ENCODE assay signal across 11 cellular contexts in the genomic region with DNA sequence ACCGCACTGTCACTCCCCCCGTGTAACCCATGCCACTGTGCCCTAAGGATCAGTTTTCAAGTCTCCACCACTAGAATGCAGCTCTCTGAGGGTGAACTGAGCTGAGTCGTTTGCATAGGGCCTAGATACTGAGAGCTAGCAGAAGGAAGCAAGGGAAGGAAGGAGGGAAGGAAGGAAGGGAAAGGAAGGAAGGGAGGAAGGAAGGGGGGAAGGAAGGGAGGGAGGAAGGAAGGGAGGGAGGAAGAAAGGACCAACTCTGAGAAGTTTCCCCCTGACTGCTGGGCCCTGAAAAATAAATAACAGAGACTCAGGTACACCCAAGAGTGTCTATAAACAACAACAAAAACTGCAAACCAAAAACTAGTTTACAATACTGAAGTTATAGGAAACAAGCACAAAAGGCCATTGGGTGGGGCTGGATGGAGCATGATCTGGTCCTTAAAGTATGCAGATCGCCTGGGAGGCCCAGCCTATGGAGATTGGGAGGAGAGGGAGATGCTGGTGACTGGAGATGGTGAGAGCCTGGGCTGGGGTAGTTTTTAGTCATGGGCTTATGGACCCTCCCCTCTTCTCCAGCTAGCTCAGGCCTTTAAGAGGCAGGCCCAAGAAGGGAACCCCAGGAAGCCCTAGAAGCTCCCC. TPM values are rescaled to one million over a fixed set of nuclear protein-coding genes. Genes with fewer than 3 reads are reported as not detected.
A peak's percentile ranks its signal among the peaks of the same experiment; 100 is the strongest.
DNase-seq lines count a peak whose midpoint lies in the region; ATAC-seq and TF ChIP-seq lines count a peak whose summit lies in the region.
"Had no signal": no experiment of that assay in that cellular context is flagged by ENCODE, and none has a peak within 500 bp of the region (broad histone marks: within the 10 kb centered on the region; RNA-seq: fewer than 3 reads in every experiment).

No MANE protein-coding gene starts in this region.

- peak overlapping the region; percentile 93 for H3K27ac ChIP-seq in PC-9
- H3K27ac ChIP-seq: parathyroid adenoma had no signal

- H3K4me3 Mint-ChIP-seq in activated CD4-positive, alpha-beta T cell treated with anti-CD3 and anti-CD28 coated beads, Interleukin-2, amount 10 ng/mL, durations not matched to agents 24 days and 14 days = no peak overlapping the region
- peak overlapping the region; percentile 100 for H3K4me3 Mint-ChIP-seq in stimulated activated effector memory CD8-positive, alpha-beta T cell treated with anti-CD3 and anti-CD28 coated beads, Interleukin-12 subunit alpha, Interleukin-12 subunit beta, amount 100 ng/mL, for 72 hours

- no peaks in the 10 kb centered on the region for H3K9me3 ChIP-seq in PC-9 (ENCODE audit: insufficient read depth, low read depth)

- H3K4me2 ChIP-seq in PC-9 = peak overlapping the region; percentile 90

- H3K4me1 Mint-ChIP-seq in activated CD4-positive, alpha-beta T cell treated with anti-CD3 and anti-CD28 coated beads, Interleukin-2, amount 10 ng/mL, durations not matched to agents 24 days and 14 days = peaks cover 27% of the 10 kb centered on the region
- H3K4me1 Mint-ChIP-seq in stimulated activated effector memory CD8-positive, alpha-beta T cell treated with anti-CD3 and anti-CD28 coated beads, Interleukin-12 subunit alpha, Interleukin-12 subunit beta, amount 100 ng/mL, for 72 hours = peaks cover 30% of the 10 kb centered on the region

- no peak overlapping the region for H2AFZ ChIP-seq in PC-9
- H2AFZ ChIP-seq: parathyroid adenoma had no signal

- no TSS peak for BruUV-seq in PC-9 (replicated peaks; lab: Mats Ljungman, UMichigan)

- no peaks in the 10 kb centered on the region for H3K27me3 ChIP-seq in PC-9 (ENCODE audit: insufficient read depth, low read depth)

- no peaks in the 10 kb centered on the region for H3K27me3 Mint-ChIP-seq in activated CD4-positive, alpha-beta T cell treated with anti-CD3 and anti-CD28 coated beads, Interleukin-2, amount 10 ng/mL, durations not matched to agents 24 days and 14 days

- H3K4me3 ChIP-seq in PC-9 (no peak overlapping the region), fibroblast of the aortic adventitia (ENCODE audit: low read depth, low read length) (no peak overlapping the region)

- CTCF ChIA-PET in PC-9 (lab: Charles Lee) = interaction anchor here (0.6 kb wide), 1 partner anchor 319 kb away, joined by 10 read pairs; no protein-coding TSS in a partner anchor

- H3K4me1 ChIP-seq in PC-9 (replicated peaks; ENCODE audit: insufficient read depth) = peaks cover 33% of the 10 kb centered on the region
- H3K4me1 ChIP-seq: parathyroid adenoma had no signal

- POLR2A ChIA-PET in PC-9 (lab: Charles Lee; ENCODE audit: unreplicated experiment) = interaction anchor here (0.6 kb wide), 2 partner anchors 21 to 79 kb away, joined by 3 read pairs; no protein-coding TSS in a partner anchor

- intact Hi-C loops in activated CD4-positive, alpha-beta T cell treated with anti-CD3 and anti-CD28 coated beads, Interleukin-2, amount 10 ng/mL, durations not matched to agents 24 days and 14 days (cut with micrococcal nuclease) = loop anchor here (2.0 kb wide), 1 partner anchor 15 kb away; a partner anchor contains a TSS
- intact Hi-C loops in PC-9 (cut with micrococcal nuclease; ENCODE audit: unreplicated experiment) = no loop called here

- H4K20me1 ChIP-seq in PC-9 (ENCODE audit: insufficient read depth) = no peaks in the 10 kb centered on the region

- no peak for DNase-seq in activated CD4-positive, alpha-beta T cell treated with anti-CD3 and anti-CD28 coated beads, Interleukin-2, amount 10 ng/mL, durations not matched to agents 24 days and 14 days
- DNase-seq in activated CD4-positive, alpha-beta T cell treated with anti-CD3 and anti-CD28 coated beads, Interleukin-2, amount 50 U/mL, for 4 hours = no peak
- DNase-seq in PC-9 = peak; percentile 35 to 53
- peak; percentile 52 for DNase-seq in fibroblast of the aortic adventitia (ENCODE audit: low read depth)
- no peak for DNase-seq in stimulated activated effector memory CD8-positive, alpha-beta T cell treated with anti-CD3 and anti-CD28 coated beads, Interleukin-12 subunit alpha, Interleukin-12 subunit beta, amount 100 ng/mL, for 72 hours (ENCODE audit: low spot score in 2 of 2)
- no peak for DNase-seq in hippocampal formation (lab: John Stamatoyannopoulos, UW)
- DNase-seq: left cardiac atrium had no signal

- H3K36me3 Mint-ChIP-seq in activated CD4-positive, alpha-beta T cell treated with anti-CD3 and anti-CD28 coated beads, Interleukin-2, amount 10 ng/mL, durations not matched to agents 24 days and 14 days (ENCODE audit: low read depth) = peaks cover 20% of the 10 kb centered on the region
- H3K36me3 Mint-ChIP-seq in stimulated activated effector memory CD8-positive, alpha-beta T cell treated with anti-CD3 and anti-CD28 coated beads, Interleukin-12 subunit alpha, Interleukin-12 subunit beta, amount 100 ng/mL, for 72 hours = peaks cover 21% of the 10 kb centered on the region

- no peaks in the 10 kb centered on the region for H3K9me3 Mint-ChIP-seq in activated CD4-positive, alpha-beta T cell treated with anti-CD3 and anti-CD28 coated beads, Interleukin-2, amount 10 ng/mL, durations not matched to agents 24 days and 14 days
- H3K9me3 Mint-ChIP-seq in stimulated activated effector memory CD8-positive, alpha-beta T cell treated with anti-CD3 and anti-CD28 coated beads, Interleukin-12 subunit alpha, Interleukin-12 subunit beta, amount 100 ng/mL, for 72 hours = no peaks in the 10 kb centered on the region

- TF ChIP-seq CTCF in PC-9 (conservative IDR thresholded peaks at IDR 0.05) = no peak
- TF ChIP-seq CTCF in fibroblast of the aortic adventitia (IDR thresholded peaks at IDR 0.05; ENCODE audit: insufficient read depth, low read length) = no peak

- peaks cover 14% of the 10 kb centered on the region; the same call in 1 of the 2 replicates for H3K36me3 ChIP-seq in PC-9 (ENCODE audit: low read depth)

- H3K9me2 ChIP-seq in PC-9 (ENCODE audit: insufficient read depth) = no peaks in the 10 kb centered on the region

- peaks cover 22% of the 10 kb centered on the region for H3K79me2 ChIP-seq in PC-9 (ENCODE audit: low read depth)
- H3K79me2 ChIP-seq: parathyroid adenoma had no signal

- H3K27ac Mint-ChIP-seq in activated CD4-positive, alpha-beta T cell treated with anti-CD3 and anti-CD28 coated beads, Interleukin-2, amount 10 ng/mL, durations not matched to agents 24 days and 14 days = peak overlapping the region; percentile 52
- H3K27ac Mint-ChIP-seq in stimulated activated effector memory CD8-positive, alpha-beta T cell treated with anti-CD3 and anti-CD28 coated beads, Interleukin-12 subunit alpha, Interleukin-12 subunit beta, amount 100 ng/mL, for 72 hours = peak overlapping the region; percentile 99

- no peak for ATAC-seq in stimulated activated effector memory CD8-positive, alpha-beta T cell treated with anti-CD3 and anti-CD28 coated beads, Interleukin-12 subunit alpha, Interleukin-12 subunit beta, amount 100 ng/mL, for 72 hours
- no peak for ATAC-seq in HG03139 (IDR thresholded peaks at IDR 0.05; ENCODE audit: unreplicated experiment)
- no peak for ATAC-seq in GM21447 (IDR thresholded peaks at IDR 0.05; ENCODE audit: unreplicated experiment)
- ATAC-seq: left cardiac atrium had no signal

- peaks cover 18% of the 10 kb centered on the region; the same call in 1 of the 2 replicates for H3F3A ChIP-seq in PC-9 (ENCODE audit: insufficient read depth, low read depth)

RNA-seq across cellular contexts. Expression of a gene that starts 1.7 kb away (rescaled TPM):
- 117 and 126 TPM in 2 replicates for total RNA-seq in activated CD4-positive, alpha-beta T cell treated with anti-CD3 and anti-CD28 coated beads, Interleukin-2, amount 10 ng/mL, durations not matched to agents 24 days and 14 days
- 138 and 200 TPM in 2 replicates for total RNA-seq in PC-9 (2021)
- total RNA-seq in fibroblast of the aortic adventitia (ENCODE audit: low replicate concordance) = 26.0 and 56.2 TPM in 2 replicates

RNA-seq across cellular contexts. Expression of a gene that starts 15.6 kb away (rescaled TPM):
- 0.82 and 0.92 TPM in 2 replicates for total RNA-seq in activated CD4-positive, alpha-beta T cell treated with anti-CD3 and anti-CD28 coated beads, Interleukin-2, amount 10 ng/mL, durations not matched to agents 24 days and 14 days
- total RNA-seq in PC-9 (2021) (21.6 and 25.7 TPM in 2 replicates), fibroblast of the aortic adventitia (ENCODE audit: low replicate concordance) (2.7 and 8.7 TPM in 2 replicates)

RNA-seq across cellular contexts. Expression of a gene that starts 16.9 kb away (rescaled TPM):
- 0.07 and 0.16 TPM in 2 replicates for total RNA-seq in activated CD4-positive, alpha-beta T cell treated with anti-CD3 and anti-CD28 coated beads, Interleukin-2, amount 10 ng/mL, durations not matched to agents 24 days and 14 days
- not detected in 2 replicates for total RNA-seq in PC-9 (2021)
- total RNA-seq in fibroblast of the aortic adventitia (ENCODE audit: low replicate concordance) = not detected in 2 replicates
- total RNA-seq: G401 had no signal

Comparison
In these comparisons a context has a peak if more than half of its experiments do, and no peak if none do; other contexts are left out.
1. DNase-seq: peak in PC-9 (2 of 2) and fibroblast of the aortic adventitia (single experiment); none in activated CD4-positive, alpha-beta T cell treated with anti-CD3 and anti-CD28 coated beads, Interleukin-2, amount 10 ng/mL, durations not matched to agents 24 days and 14 days (single experiment), activated CD4-positive, alpha-beta T cell treated with anti-CD3 and anti-CD28 coated beads, Interleukin-2, amount 50 U/mL, for 4 hours (0 of 2), stimulated activated effector memory CD8-positive, alpha-beta T cell treated with anti-CD3 and anti-CD28 coated beads, Interleukin-12 subunit alpha, Interleukin-12 subunit beta, amount 100 ng/mL, for 72 hours (0 of 2) and hippocampal formation (0 of 2).